In the genomic region with DNA sequence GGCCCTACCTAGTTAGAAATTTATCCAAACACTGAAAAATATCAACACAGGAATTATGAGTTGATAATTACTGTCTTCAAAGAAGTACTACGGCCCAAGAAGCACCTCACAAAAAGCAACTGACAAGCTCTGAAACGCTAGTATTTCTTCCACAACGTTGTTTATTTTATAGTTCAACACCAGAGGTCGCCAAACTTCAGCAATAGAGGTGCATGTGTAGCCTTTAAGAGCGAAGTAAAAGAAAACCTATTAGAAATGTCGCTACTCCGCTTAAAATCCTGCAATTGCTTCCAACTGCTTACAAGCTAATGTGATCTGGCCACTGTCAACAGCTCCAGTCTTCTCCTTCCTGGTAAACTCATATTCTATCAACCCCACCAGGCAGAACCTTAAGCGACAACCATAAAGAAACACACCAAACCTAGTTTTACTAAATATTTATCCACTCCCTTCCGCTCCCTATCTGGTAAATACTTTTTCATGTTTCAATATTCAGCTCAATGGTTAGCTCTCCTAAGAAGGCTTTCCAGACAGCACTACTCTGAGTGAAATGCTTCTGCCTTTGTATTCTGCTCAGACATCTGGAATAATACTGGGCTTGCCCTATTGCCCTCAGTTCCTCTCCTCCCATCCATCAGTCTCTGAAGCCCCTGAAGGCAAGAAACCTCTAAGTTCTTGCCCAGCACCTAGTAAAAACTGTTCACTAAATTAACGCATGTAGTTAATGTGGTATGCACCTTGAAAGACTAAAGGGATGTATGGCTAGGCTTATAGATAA, we compare ENCODE assay signal across 8 cellular contexts.
DNase-seq lines count a peak whose midpoint lies in the region; ATAC-seq lines count a peak whose summit lies in the region.

No MANE protein-coding gene starts in this region.

- no peaks in the 10 kb centered on the region for H3K27me3 Mint-ChIP-seq in activated T-cell treated with anti-CD3 and anti-CD28 coated beads, Interleukin-2, amount 50 U/mL, for 24 hours

- no peak overlapping the region for H3K27ac Mint-ChIP-seq in activated T-cell treated with anti-CD3 and anti-CD28 coated beads, Interleukin-2, amount 50 U/mL, for 24 hours

- no peak overlapping the region for H3K4me3 Mint-ChIP-seq in activated T-cell treated with anti-CD3 and anti-CD28 coated beads, Interleukin-2, amount 50 U/mL, for 24 hours

- ATAC-seq in left cardiac atrium: peak; percentile 81 to 84

- H3K9me3 Mint-ChIP-seq in activated T-cell treated with anti-CD3 and anti-CD28 coated beads, Interleukin-2, amount 50 U/mL, for 24 hours: peaks cover 8% of the 10 kb centered on the region

- intact Hi-C loops in left cardiac atrium (cut with DNase I): loop anchor here (5.0 to 10.0 kb wide), 4 partner anchors 200 to 305 kb away; a partner anchor contains a TSS

- H3K36me3 Mint-ChIP-seq in activated T-cell treated with anti-CD3 and anti-CD28 coated beads, Interleukin-2, amount 50 U/mL, for 24 hours (ENCODE audit: low read depth): peaks cover 45% of the 10 kb centered on the region

- DNase-seq in activated T-cell treated with anti-CD3 and anti-CD28 coated beads for 24 hours (ENCODE audit: low read depth) (peak; percentile 22), HK-2 (ENCODE audit: unreplicated experiment) (peak; percentile 5), NOMO-1 treated with dmso at 0.1 percent for 144 hours (lab: John Stamatoyannopoulos, UW; ENCODE audit: unreplicated experiment) (peak; percentile 33), left cardiac atrium (no peak), retina (peak; percentile 69), NCI-H187 (lab: John Stamatoyannopoulos, UW) (no peak)
- no peak for DNase-seq in activated T-cell treated with anti-CD3 and anti-CD28 coated beads, Interleukin-2, amount 50 U/mL, for 24 hours
- peak; percentile 27 for DNase-seq in activated naive CD8-positive, alpha-beta T cell treated with anti-CD3 and anti-CD28 coated beads, Interleukin-2, amount 50 U/mL, for 16 hours (ENCODE audit: low read depth, low spot score)

- peaks cover 26% of the 10 kb centered on the region for H3K4me1 Mint-ChIP-seq in activated T-cell treated with anti-CD3 and anti-CD28 coated beads, Interleukin-2, amount 50 U/mL, for 24 hours (ENCODE audit: low read depth)

Comparison
In these comparisons a context has a peak if more than half of its experiments do, and no peak if none do; other contexts are left out.
1. DNase-seq: peak in activated T-cell treated with anti-CD3 and anti-CD28 coated beads for 24 hours (single experiment), HK-2 (single experiment), NOMO-1 treated with dmso at 0.1 percent for 144 hours (single experiment), activated naive CD8-positive, alpha-beta T cell treated with anti-CD3 and anti-CD28 coated beads, Interleukin-2, amount 50 U/mL, for 16 hours (single experiment) and retina (single experiment); none in activated T-cell treated with anti-CD3 and anti-CD28 coated beads, Interleukin-2, amount 50 U/mL, for 24 hours (single experiment), left cardiac atrium (single experiment) and NCI-H187 (0 of 2).